ENCODE assay signal across 14 cellular contexts in the genomic region with DNA sequence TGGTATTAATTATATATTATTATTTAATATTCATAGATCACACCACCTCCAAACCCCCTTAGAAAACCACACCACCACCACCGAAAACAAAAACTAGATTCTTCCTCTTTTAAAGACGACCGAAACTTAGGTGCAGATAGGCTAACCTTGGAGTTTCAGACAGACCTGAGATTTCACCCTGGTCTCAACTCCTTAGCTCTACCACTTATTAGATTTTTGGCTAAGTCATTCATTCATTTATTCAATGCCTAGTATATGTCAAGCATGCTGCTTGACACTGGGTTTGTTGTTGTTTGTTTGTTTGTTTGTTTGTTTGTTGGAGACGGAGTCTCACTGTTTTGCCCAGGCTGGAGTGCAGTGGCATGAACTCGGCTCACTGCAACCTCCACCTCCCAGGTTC. TPM values are rescaled to one million over a fixed set of nuclear protein-coding genes. Genes with fewer than 3 reads are reported as not detected.
DNase-seq lines count a peak whose midpoint lies in the region; ATAC-seq and TF ChIP-seq lines count a peak whose summit lies in the region.
"Had no signal": no experiment of that assay in that cellular context is flagged by ENCODE, and none has a peak within 500 bp of the region (broad histone marks: within the 10 kb centered on the region; RNA-seq: fewer than 3 reads in every experiment).

No MANE protein-coding gene starts in this region.

- no peaks in the 10 kb centered on the region for H3K36me3 ChIP-seq in osteoblast (ENCODE audit: insufficient read depth, low read length)

- CTCF ChIA-PET in CD4-positive, alpha-beta T cell (lab: Charles Lee), result no interaction called here

- H3K27me3 ChIP-seq in osteoblast (ENCODE audit: insufficient read depth, low read length), result no peaks in the 10 kb centered on the region
- no peaks in the 10 kb centered on the region for H3K27me3 ChIP-seq in CD4-positive, alpha-beta T cell (ENCODE audit: control insufficient read depth, insufficient read depth, low read length)

- no peaks in the 10 kb centered on the region for H3K9me3 Mint-ChIP-seq in stimulated activated naive B cell treated with anti-CD40 and anti-IgM and Interleukin-4, amounts not matched to agents 10 μg/mL and 1 μg/mL and 100 μg/mL, for 72 hours
- no peaks in the 10 kb centered on the region for H3K9me3 Mint-ChIP-seq in CD4-positive, alpha-beta T cell
- H3K9me3 Mint-ChIP-seq: brain, GM23338 had no signal

- no peak overlapping the region for H2AFZ ChIP-seq in osteoblast (ENCODE audit: low read length)
- H2AFZ ChIP-seq: GM23338 had no signal

- H3K4me1 ChIP-seq in osteoblast (ENCODE audit: insufficient read depth, low read length), result peaks cover 12% of the 10 kb centered on the region

- peaks cover 28 to 34% of the 10 kb centered on the region in 2 donors for H3K4me1 Mint-ChIP-seq in stimulated activated naive B cell treated with anti-CD40 and anti-IgM and Interleukin-4, amounts not matched to agents 10 μg/mL and 1 μg/mL and 100 μg/mL, for 72 hours
- no peaks in the 10 kb centered on the region for H3K4me1 Mint-ChIP-seq in CD4-positive, alpha-beta T cell (ENCODE audit: low read depth)
- H3K4me1 Mint-ChIP-seq: brain had no signal

- DNase-seq in NOMO-1 treated with DMSO at 0.1 percent for 48 hours (lab: John Stamatoyannopoulos, UW; ENCODE audit: unreplicated experiment) (peak; percentile 6), NOMO-1 treated with dmso at 0.1 percent for 144 hours (lab: John Stamatoyannopoulos, UW; ENCODE audit: unreplicated experiment) (no peak), osteoblast (ENCODE audit: insufficient read length, low spot score, missing footprints) (no peak), Kasumi-1 (lab: John Stamatoyannopoulos, UW) (no peak)
- no peak for DNase-seq in stimulated activated naive B cell treated with anti-CD40 and anti-IgM and Interleukin-4, amounts not matched to agents 10 μg/mL and 1 μg/mL and 100 μg/mL, for 72 hours
- DNase-seq in CD4-positive, alpha-beta T cell, result no peak
- DNase-seq: 8988T; activated CD8-positive, alpha-beta memory T cell treated with anti-CD3 and anti-CD28 coated beads, Interleukin-2, amount 50 U/mL, for 4 hours; DMS153; NK-92 treated with Interleukin-12 subunit alpha and Interleukin-12 subunit beta, amount 100 ng/mL, for 24 hours had no signal

- H3K27me3 Mint-ChIP-seq in stimulated activated naive B cell treated with anti-CD40 and anti-IgM and Interleukin-4, amounts not matched to agents 10 μg/mL and 1 μg/mL and 100 μg/mL, for 72 hours, result no peaks in the 10 kb centered on the region
- no peaks in the 10 kb centered on the region for H3K27me3 Mint-ChIP-seq in CD4-positive, alpha-beta T cell
- H3K27me3 Mint-ChIP-seq: brain had no signal

- H3K79me2 ChIP-seq in osteoblast (ENCODE audit: insufficient read depth, low read length), result no peaks in the 10 kb centered on the region

- peak overlapping the region in 1 of 2 donors; percentile 23 for H3K4me3 Mint-ChIP-seq in stimulated activated naive B cell treated with anti-CD40 and anti-IgM and Interleukin-4, amounts not matched to agents 10 μg/mL and 1 μg/mL and 100 μg/mL, for 72 hours
- H3K4me3 Mint-ChIP-seq in CD4-positive, alpha-beta T cell, result no peak overlapping the region
- H3K4me3 Mint-ChIP-seq: brain, GM23338 had no signal

- no peak overlapping the region for H3K27ac Mint-ChIP-seq in stimulated activated naive B cell treated with anti-CD40 and anti-IgM and Interleukin-4, amounts not matched to agents 10 μg/mL and 1 μg/mL and 100 μg/mL, for 72 hours
- H3K27ac Mint-ChIP-seq in CD4-positive, alpha-beta T cell, result no peak overlapping the region

- POLR2A ChIA-PET in CD4-positive, alpha-beta T cell (lab: Charles Lee), result no interaction called here

- H3K9me3 ChIP-seq in osteoblast (ENCODE audit: low read depth, low read length), result no peaks in the 10 kb centered on the region
- no peaks in the 10 kb centered on the region for H3K9me3 ChIP-seq in CD4-positive, alpha-beta T cell (ENCODE audit: control insufficient read depth, low read length)

- no peaks in the 10 kb centered on the region for H4K20me1 ChIP-seq in osteoblast (ENCODE audit: insufficient read depth, low read length)

- no peak overlapping the region for H3K4me3 ChIP-seq in osteoblast (ENCODE audit: insufficient read depth, low read length)
- H3K4me3 ChIP-seq: GM23338 had no signal

- ATAC-seq in HG02588 (IDR thresholded peaks at IDR 0.05; ENCODE audit: unreplicated experiment), result peak; percentile 90
- ATAC-seq in HG03342 (IDR thresholded peaks at IDR 0.05; ENCODE audit: unreplicated experiment), result peak; percentile 93
- ATAC-seq in stimulated activated naive B cell treated with anti-CD40 and anti-IgM and Interleukin-4, amounts not matched to agents 10 μg/mL and 1 μg/mL and 100 μg/mL, for 72 hours (replicated peaks), result peak; percentile 92 to 96
- no peak for ATAC-seq in CD4-positive, alpha-beta T cell (ENCODE audit: poor library complexity)
- ATAC-seq: GM23338 had no signal

- intact Hi-C loops in CD4-positive, alpha-beta T cell (cut with DNase I, micrococcal nuclease), result no loop called here

- H3K36me3 Mint-ChIP-seq in stimulated activated naive B cell treated with anti-CD40 and anti-IgM and Interleukin-4, amounts not matched to agents 10 μg/mL and 1 μg/mL and 100 μg/mL, for 72 hours, result no peaks in the 10 kb centered on the region
- H3K36me3 Mint-ChIP-seq in CD4-positive, alpha-beta T cell (ENCODE audit: low read depth), result no peaks in the 10 kb centered on the region
- H3K36me3 Mint-ChIP-seq: brain had no signal

- no peak overlapping the region for H3K27ac ChIP-seq in osteoblast (ENCODE audit: low read depth, low read length)
- no peak overlapping the region for H3K27ac ChIP-seq in CD4-positive, alpha-beta T cell (ENCODE audit: low read depth, low read length)

- TF ChIP-seq CTCF in osteoblast (IDR thresholded peaks at IDR 0.05; ENCODE audit: extremely low read depth, low read depth, low read length), result no peak
- no peak for TF ChIP-seq CTCF in CD4-positive, alpha-beta T cell (IDR thresholded peaks at IDR 0.05)

- H3K4me2 ChIP-seq in osteoblast (ENCODE audit: insufficient read depth, low read length), result no peak overlapping the region
- H3K4me2 ChIP-seq: GM23338 had no signal

RNA-seq across cellular contexts. Expression of a gene that starts 9.5 kb away (rescaled TPM):
- total RNA-seq in osteoblast, result 61.2 and 81.0 TPM in 2 replicates
- total RNA-seq in CD4-positive, alpha-beta T cell, result 1 to 10 TPM; 4.6 to 5.6 TPM
